ENCODE assay signal across 8 cellular contexts in genomic region chr15:35289029-35289617, GRCh38.
DNase-seq lines count a peak whose midpoint lies in the region; ATAC-seq and TF ChIP-seq lines count a peak whose summit lies in the region.

No MANE protein-coding gene starts in this region.

- H3K4me3 Mint-ChIP-seq in chondrocyte (ENCODE audit: unreplicated experiment) = no peak overlapping the region
- H3K4me3 Mint-ChIP-seq in activated CD4-positive, alpha-beta memory T cell treated with anti-CD3 and anti-CD28 coated beads, Interleukin-2, amount 10 ng/mL, durations not matched to agents 7 days and 5 days = no peak overlapping the region

- CTCF ChIA-PET in activated CD4-positive, alpha-beta memory T cell treated with anti-CD3 and anti-CD28 coated beads, Interleukin-2, amount 10 ng/mL, durations not matched to agents 7 days and 5 days (lab: Charles Lee) = interaction anchor here (1.0 to 3.6 kb wide), 7 partner anchors 11 to 320 kb away, joined by 3 to 56 read pairs (median 4); partner anchors contain the start of gene AQR

- peak; percentile 57 for TF ChIP-seq CTCF in GM20000 (IDR thresholded peaks at IDR 0.05; ENCODE audit: extremely low read depth, missing control alignments)
- TF ChIP-seq CTCF in chondrocyte (IDR thresholded peaks at IDR 0.05) = peak; percentile 95
- TF ChIP-seq CTCF in lung (IDR thresholded peaks at IDR 0.05; ENCODE audit: control extremely low read depth, extremely low read depth) = peak; percentile 20

- no peaks in the 10 kb centered on the region for H3K27me3 Mint-ChIP-seq in chondrocyte (ENCODE audit: low read depth)
- H3K27me3 Mint-ChIP-seq in activated CD4-positive, alpha-beta memory T cell treated with anti-CD3 and anti-CD28 coated beads, Interleukin-2, amount 10 ng/mL, durations not matched to agents 7 days and 5 days = peaks cover 1% of the 10 kb centered on the region

- H3K4me3 ChIP-seq in lung = no peak overlapping the region

- ATAC-seq in lung (ENCODE audit: insufficient read depth, low FRiP score) = peak; percentile 66

- H3K4me1 ChIP-seq in lung (ENCODE audit: control insufficient read depth in 2 of 2, insufficient read depth in 2 of 2, low read length in 2 of 2) = peaks cover 0 to 4% of the 10 kb centered on the region in 2 donors

- no peaks in the 10 kb centered on the region for H3K36me3 ChIP-seq in lung (ENCODE audit: control insufficient read depth in 2 of 2, insufficient read depth in 2 of 2, low read length in 2 of 2)

- peaks cover 10% of the 10 kb centered on the region for H3K4me1 Mint-ChIP-seq in chondrocyte (ENCODE audit: low read depth)
- H3K4me1 Mint-ChIP-seq in activated CD4-positive, alpha-beta memory T cell treated with anti-CD3 and anti-CD28 coated beads, Interleukin-2, amount 10 ng/mL, durations not matched to agents 7 days and 5 days = no peaks in the 10 kb centered on the region

- H3K27ac Mint-ChIP-seq in chondrocyte (ENCODE audit: unreplicated experiment) = no peak overlapping the region
- H3K27ac Mint-ChIP-seq in activated CD4-positive, alpha-beta memory T cell treated with anti-CD3 and anti-CD28 coated beads, Interleukin-2, amount 10 ng/mL, durations not matched to agents 7 days and 5 days = no peak overlapping the region

- no peaks in the 10 kb centered on the region for H3K9me3 Mint-ChIP-seq in chondrocyte (ENCODE audit: low read depth)
- no peaks in the 10 kb centered on the region for H3K9me3 Mint-ChIP-seq in activated CD4-positive, alpha-beta memory T cell treated with anti-CD3 and anti-CD28 coated beads, Interleukin-2, amount 10 ng/mL, durations not matched to agents 7 days and 5 days

- DNase-seq in CD1c-positive myeloid dendritic cell (ENCODE audit: extremely low spot score) (peak; percentile 1), GM20000 (ENCODE audit: low spot score) (peak; percentile 48), NCI-H345 (lab: John Stamatoyannopoulos, UW) (peak; percentile 9), chondrocyte (ENCODE audit: low spot score) (no peak), lung (ENCODE audit: low spot score) (no peak), NCI-H187 treated with DMSO at 0.1 percent for 48 hours (lab: John Stamatoyannopoulos, UW) (no peak)
- no peak for DNase-seq in activated CD4-positive, alpha-beta memory T cell treated with anti-CD3 and anti-CD28 coated beads, Interleukin-2, amount 10 ng/mL, durations not matched to agents 7 days and 5 days
- DNase-seq in activated naive CD4-positive, alpha-beta T cell treated with anti-CD3 and anti-CD28 coated beads, Interleukin-2, amount 50 U/mL, for 16 hours = no peak

- H3K27me3 ChIP-seq in lung (ENCODE audit: control insufficient read depth, insufficient read depth) = no peaks in the 10 kb centered on the region

- no peak overlapping the region for H3K27ac ChIP-seq in lung (ENCODE audit: low read depth in 1 of 2, low read length in 1 of 2)

- H3K9me3 ChIP-seq in lung (ENCODE audit: control insufficient read depth in 2 of 2, insufficient read depth in 1 of 2, low read length in 1 of 2) = no peaks in the 10 kb centered on the region

- H3K36me3 Mint-ChIP-seq in chondrocyte (ENCODE audit: low read depth) = no peaks in the 10 kb centered on the region
- H3K36me3 Mint-ChIP-seq in activated CD4-positive, alpha-beta memory T cell treated with anti-CD3 and anti-CD28 coated beads, Interleukin-2, amount 10 ng/mL, durations not matched to agents 7 days and 5 days (ENCODE audit: low read depth) = no peaks in the 10 kb centered on the region

- POLR2A ChIA-PET in activated CD4-positive, alpha-beta memory T cell treated with anti-CD3 and anti-CD28 coated beads, Interleukin-2, amount 10 ng/mL, durations not matched to agents 7 days and 5 days (lab: Charles Lee) = interaction anchor here (0.6 kb wide), 1 partner anchor 19 kb away, joined by 3 read pairs; no protein-coding TSS in a partner anchor

- WGBS in lung, 2 donors = 33 to 35% methylated on average over 3 of the region's 3 CpGs

Comparison
In these comparisons a context has a peak if more than half of its experiments do, and no peak if none do; other contexts are left out.
1. DNase-seq: peak in CD1c-positive myeloid dendritic cell (single experiment), GM20000 (single experiment) and NCI-H345 (single experiment); none in chondrocyte (single experiment), lung (single experiment), NCI-H187 treated with DMSO at 0.1 percent for 48 hours (single experiment), activated CD4-positive, alpha-beta memory T cell treated with anti-CD3 and anti-CD28 coated beads, Interleukin-2, amount 10 ng/mL, durations not matched to agents 7 days and 5 days (single experiment) and activated naive CD4-positive, alpha-beta T cell treated with anti-CD3 and anti-CD28 coated beads, Interleukin-2, amount 50 U/mL, for 16 hours (single experiment).
2. CTCF ChIP-seq: peak in every context shown above with its lines; median percentile 95 in chondrocyte; 57 in GM20000; 20 in lung.